Comparison of ENCODE assay signal across 1 cellular context in the genomic region with DNA sequence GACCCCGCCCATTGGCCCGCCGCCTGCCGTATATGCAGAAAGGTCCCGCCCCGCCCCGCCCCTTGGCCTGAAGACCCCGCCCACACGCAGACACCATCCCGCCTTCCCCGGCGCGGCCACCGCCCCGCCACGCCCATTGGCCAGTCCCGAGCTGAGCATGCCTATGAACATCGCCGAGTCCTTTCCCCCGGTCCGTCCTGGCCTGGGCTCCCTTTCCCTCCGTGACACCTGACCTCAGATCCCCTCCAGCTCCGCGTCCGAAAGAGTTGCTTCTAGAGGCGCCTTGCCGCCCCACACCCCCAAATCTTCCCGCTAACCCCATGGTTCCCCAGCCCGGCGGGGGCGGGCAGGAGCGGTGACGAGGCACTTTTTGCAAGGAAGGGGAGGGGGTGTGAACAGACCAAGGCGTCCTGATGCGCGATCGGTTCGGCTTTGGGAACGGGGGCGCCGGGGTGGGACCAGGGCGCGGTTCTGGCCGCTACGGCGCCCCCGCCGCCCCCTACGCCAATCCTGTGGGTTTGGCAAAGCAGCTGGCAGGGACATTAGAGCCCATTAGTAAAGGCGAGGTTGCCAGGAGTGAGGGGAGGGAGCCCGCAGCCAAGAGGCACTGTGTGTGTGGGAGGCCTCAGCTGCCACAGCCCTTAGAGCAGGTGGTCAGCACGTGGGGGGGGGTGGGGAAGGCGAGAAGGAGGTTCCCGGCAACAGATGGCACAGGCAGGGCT.
TF ChIP-seq lines count a peak whose summit lies in the region.

No MANE protein-coding gene starts in this region.

TF ChIP-seq in WTC11, 78 proteins besides CTCF, POLR2A, EP300 and RAD21 (continued from another document and continues in another):
- TF ChIP-seq ATF6 (CRISPR knock-in tag; IDR thresholded peaks at IDR 0.05) (no peak), E2F1 (CRISPR knock-in tag; IDR thresholded peaks at IDR 0.05) (0 out of 2 replicates have a peak, but pooled peaks have one; percentile 22), TEAD4 (CRISPR knock-in tag; IDR thresholded peaks at IDR 0.05) (no peak), ZNF317 (CRISPR knock-in tag; IDR thresholded peaks at IDR 0.05; ENCODE audit: borderline replicate concordance, low read depth) (0 out of 2 replicates have a peak, but pooled peaks have one; percentile 14), KAT7 (CRISPR knock-in tag; IDR thresholded peaks at IDR 0.05; ENCODE audit: borderline replicate concordance) (no peak), FOXP4 (CRISPR knock-in tag; IDR thresholded peaks at IDR 0.05) (0 out of 2 replicates have a peak, but pooled peaks have one; percentile 3), EMX1 (CRISPR knock-in tag; IDR thresholded peaks at IDR 0.05) (no peak), ZNF671 (CRISPR knock-in tag; IDR thresholded peaks at IDR 0.05) (no peak), ZNF425 (CRISPR knock-in tag; conservative IDR thresholded peaks at IDR 0.05) (no peak), ZBTB21 (CRISPR knock-in tag; IDR thresholded peaks at IDR 0.05; ENCODE audit: borderline replicate concordance) (no peak; the same call in 1 of the 2 replicates), ZNF232 (CRISPR knock-in tag; IDR thresholded peaks at IDR 0.05) (0 out of 2 replicates have a peak, but pooled peaks have one; percentile 49), IRF2 (CRISPR knock-in tag; IDR thresholded peaks at IDR 0.05; ENCODE audit: borderline replicate concordance, low read depth) (no peak), ZNF121 (CRISPR knock-in tag; IDR thresholded peaks at IDR 0.05) (no peak), STAT6 (CRISPR knock-in tag; conservative IDR thresholded peaks at IDR 0.05; ENCODE audit: low read depth) (no peak), JAZF1 (CRISPR knock-in tag; IDR thresholded peaks at IDR 0.05) (no peak)
- TF ChIP-seq, protein P1, sequence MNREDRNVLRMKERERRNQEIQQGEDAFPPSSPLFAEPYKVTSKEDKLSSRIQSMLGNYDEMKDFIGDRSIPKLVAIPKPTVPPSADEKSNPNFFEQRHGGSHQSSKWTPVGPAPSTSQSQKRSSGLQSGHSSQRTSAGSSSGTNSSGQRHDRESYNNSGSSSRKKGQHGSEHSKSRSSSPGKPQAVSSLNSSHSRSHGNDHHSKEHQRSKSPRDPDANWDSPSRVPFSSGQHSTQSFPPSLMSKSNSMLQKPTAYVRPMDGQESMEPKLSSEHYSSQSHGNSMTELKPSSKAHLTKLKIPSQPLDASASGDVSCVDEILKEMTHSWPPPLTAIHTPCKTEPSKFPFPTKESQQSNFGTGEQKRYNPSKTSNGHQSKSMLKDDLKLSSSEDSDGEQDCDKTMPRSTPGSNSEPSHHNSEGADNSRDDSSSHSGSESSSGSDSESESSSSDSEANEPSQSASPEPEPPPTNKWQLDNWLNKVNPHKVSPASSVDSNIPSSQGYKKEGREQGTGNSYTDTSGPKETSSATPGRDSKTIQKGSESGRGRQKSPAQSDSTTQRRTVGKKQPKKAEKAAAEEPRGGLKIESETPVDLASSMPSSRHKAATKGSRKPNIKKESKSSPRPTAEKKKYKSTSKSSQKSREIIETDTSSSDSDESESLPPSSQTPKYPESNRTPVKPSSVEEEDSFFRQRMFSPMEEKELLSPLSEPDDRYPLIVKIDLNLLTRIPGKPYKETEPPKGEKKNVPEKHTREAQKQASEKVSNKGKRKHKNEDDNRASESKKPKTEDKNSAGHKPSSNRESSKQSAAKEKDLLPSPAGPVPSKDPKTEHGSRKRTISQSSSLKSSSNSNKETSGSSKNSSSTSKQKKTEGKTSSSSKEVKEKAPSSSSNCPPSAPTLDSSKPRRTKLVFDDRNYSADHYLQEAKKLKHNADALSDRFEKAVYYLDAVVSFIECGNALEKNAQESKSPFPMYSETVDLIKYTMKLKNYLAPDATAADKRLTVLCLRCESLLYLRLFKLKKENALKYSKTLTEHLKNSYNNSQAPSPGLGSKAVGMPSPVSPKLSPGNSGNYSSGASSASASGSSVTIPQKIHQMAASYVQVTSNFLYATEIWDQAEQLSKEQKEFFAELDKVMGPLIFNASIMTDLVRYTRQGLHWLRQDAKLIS (CRISPR knock-in tag; IDR thresholded peaks at IDR 0.05; ENCODE audit: borderline replicate concordance), result 0 out of 2 replicates have a peak, but pooled peaks have one; percentile 46
- TF ChIP-seq, protein P2, sequence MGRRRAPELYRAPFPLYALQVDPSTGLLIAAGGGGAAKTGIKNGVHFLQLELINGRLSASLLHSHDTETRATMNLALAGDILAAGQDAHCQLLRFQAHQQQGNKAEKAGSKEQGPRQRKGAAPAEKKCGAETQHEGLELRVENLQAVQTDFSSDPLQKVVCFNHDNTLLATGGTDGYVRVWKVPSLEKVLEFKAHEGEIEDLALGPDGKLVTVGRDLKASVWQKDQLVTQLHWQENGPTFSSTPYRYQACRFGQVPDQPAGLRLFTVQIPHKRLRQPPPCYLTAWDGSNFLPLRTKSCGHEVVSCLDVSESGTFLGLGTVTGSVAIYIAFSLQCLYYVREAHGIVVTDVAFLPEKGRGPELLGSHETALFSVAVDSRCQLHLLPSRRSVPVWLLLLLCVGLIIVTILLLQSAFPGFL (CRISPR knock-in tag; IDR thresholded peaks at IDR 0.05; ENCODE audit: borderline replicate concordance), result no peak
- TF ChIP-seq, protein P3, sequence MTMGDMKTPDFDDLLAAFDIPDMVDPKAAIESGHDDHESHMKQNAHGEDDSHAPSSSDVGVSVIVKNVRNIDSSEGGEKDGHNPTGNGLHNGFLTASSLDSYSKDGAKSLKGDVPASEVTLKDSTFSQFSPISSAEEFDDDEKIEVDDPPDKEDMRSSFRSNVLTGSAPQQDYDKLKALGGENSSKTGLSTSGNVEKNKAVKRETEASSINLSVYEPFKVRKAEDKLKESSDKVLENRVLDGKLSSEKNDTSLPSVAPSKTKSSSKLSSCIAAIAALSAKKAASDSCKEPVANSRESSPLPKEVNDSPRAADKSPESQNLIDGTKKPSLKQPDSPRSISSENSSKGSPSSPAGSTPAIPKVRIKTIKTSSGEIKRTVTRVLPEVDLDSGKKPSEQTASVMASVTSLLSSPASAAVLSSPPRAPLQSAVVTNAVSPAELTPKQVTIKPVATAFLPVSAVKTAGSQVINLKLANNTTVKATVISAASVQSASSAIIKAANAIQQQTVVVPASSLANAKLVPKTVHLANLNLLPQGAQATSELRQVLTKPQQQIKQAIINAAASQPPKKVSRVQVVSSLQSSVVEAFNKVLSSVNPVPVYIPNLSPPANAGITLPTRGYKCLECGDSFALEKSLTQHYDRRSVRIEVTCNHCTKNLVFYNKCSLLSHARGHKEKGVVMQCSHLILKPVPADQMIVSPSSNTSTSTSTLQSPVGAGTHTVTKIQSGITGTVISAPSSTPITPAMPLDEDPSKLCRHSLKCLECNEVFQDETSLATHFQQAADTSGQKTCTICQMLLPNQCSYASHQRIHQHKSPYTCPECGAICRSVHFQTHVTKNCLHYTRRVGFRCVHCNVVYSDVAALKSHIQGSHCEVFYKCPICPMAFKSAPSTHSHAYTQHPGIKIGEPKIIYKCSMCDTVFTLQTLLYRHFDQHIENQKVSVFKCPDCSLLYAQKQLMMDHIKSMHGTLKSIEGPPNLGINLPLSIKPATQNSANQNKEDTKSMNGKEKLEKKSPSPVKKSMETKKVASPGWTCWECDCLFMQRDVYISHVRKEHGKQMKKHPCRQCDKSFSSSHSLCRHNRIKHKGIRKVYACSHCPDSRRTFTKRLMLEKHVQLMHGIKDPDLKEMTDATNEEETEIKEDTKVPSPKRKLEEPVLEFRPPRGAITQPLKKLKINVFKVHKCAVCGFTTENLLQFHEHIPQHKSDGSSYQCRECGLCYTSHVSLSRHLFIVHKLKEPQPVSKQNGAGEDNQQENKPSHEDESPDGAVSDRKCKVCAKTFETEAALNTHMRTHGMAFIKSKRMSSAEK (CRISPR knock-in tag; IDR thresholded peaks at IDR 0.05; ENCODE audit: borderline replicate concordance), result no peak
- TF ChIP-seq, protein P4, sequence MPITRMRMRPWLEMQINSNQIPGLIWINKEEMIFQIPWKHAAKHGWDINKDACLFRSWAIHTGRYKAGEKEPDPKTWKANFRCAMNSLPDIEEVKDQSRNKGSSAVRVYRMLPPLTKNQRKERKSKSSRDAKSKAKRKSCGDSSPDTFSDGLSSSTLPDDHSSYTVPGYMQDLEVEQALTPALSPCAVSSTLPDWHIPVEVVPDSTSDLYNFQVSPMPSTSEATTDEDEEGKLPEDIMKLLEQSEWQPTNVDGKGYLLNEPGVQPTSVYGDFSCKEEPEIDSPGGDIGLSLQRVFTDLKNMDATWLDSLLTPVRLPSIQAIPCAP (CRISPR knock-in tag; IDR thresholded peaks at IDR 0.05), result no peak
